ENCODE assay signal across 9 cellular contexts in genomic region chr18:50836521-50836957, GRCh38. TPM values are rescaled to one million over a fixed set of nuclear protein-coding genes. Genes with fewer than 3 reads are reported as not detected.
DNase-seq lines count a peak whose midpoint lies in the region; ATAC-seq and TF ChIP-seq lines count a peak whose summit lies in the region.
"Had no signal": no experiment of that assay in that cellular context is flagged by ENCODE, and none has a peak within 500 bp of the region (broad histone marks: within the 10 kb centered on the region; RNA-seq: fewer than 3 reads in every experiment).

No MANE protein-coding gene starts in this region.

- DNase-seq in NCI-H2029 (lab: John Stamatoyannopoulos, UW) (peak; percentile 84), body of pancreas (peak in 2 of 4 donors; percentile 18 to 60), renal cortical epithelial cell (ENCODE audit: low read depth) (peak; percentile 86), dedifferentiated amniotic fluid mesenchymal stem cell (ENCODE audit: extremely low spot score) (no peak)
- DNase-seq: stimulated activated naive CD4-positive, alpha-beta T cell treated with Interleukin-2 at 50 U/mL for 16 hours had no signal

- no peaks in the 10 kb centered on the region for H3K9me3 ChIP-seq in body of pancreas
- H3K9me3 ChIP-seq: SJSA1 had no signal

- intact Hi-C loops in body of pancreas (cut with DNase I) = no loop called here

- H3K4me1 ChIP-seq in body of pancreas = no peaks in the 10 kb centered on the region

- 29 to 36% methylated on average over 2 of the region's 2 CpGs for WGBS in body of pancreas, 2 donors

- peak; percentile 60 for ATAC-seq in GM19452 (IDR thresholded peaks at IDR 0.05; ENCODE audit: unreplicated experiment)
- ATAC-seq in body of pancreas = peak; percentile 91
- ATAC-seq in HG02884 (IDR thresholded peaks at IDR 0.05; ENCODE audit: unreplicated experiment) = no peak
- no peak for ATAC-seq in HG03196 (IDR thresholded peaks at IDR 0.05; ENCODE audit: unreplicated experiment)

- H3K36me3 ChIP-seq in body of pancreas (replicated peaks in 1 of 2; ENCODE audit: insufficient read depth in 1 of 2, low read depth in 2 of 2) = no peaks in the 10 kb centered on the region
- H3K36me3 ChIP-seq: SJSA1 had no signal

- no peak for TF ChIP-seq CTCF in body of pancreas (IDR thresholded peaks at IDR 0.05)

- H3K27me3 ChIP-seq in body of pancreas = no peaks in the 10 kb centered on the region
- H3K27me3 ChIP-seq: SJSA1 had no signal

- H3K27ac ChIP-seq in body of pancreas = peak overlapping the region; percentile 36 to 79 (median 54)
- H3K27ac ChIP-seq: SJSA1 had no signal

- TF ChIP-seq POLR2A in body of pancreas (IDR thresholded peaks at IDR 0.05) = no peak

- H3K4me3 ChIP-seq in body of pancreas = no peak overlapping the region
- H3K4me3 ChIP-seq: SJSA1 had no signal

RNA-seq across cellular contexts. Expression of gene MRO, which starts 16.7 kb away (rescaled TPM):
- total RNA-seq in body of pancreas (under 1 TPM; 0.26 to 0.66 TPM), renal cortical epithelial cell (0.30 TPM in 1 of 2 replicates, not detected in the other)

RNA-seq across cellular contexts. Expression of gene ME2, which starts 42.4 kb away (rescaled TPM):
- total RNA-seq in body of pancreas (10 to 100 TPM; 24.1 to 29.3 TPM), renal cortical epithelial cell (72.3 and 77.1 TPM in 2 replicates)

Comparison
In these comparisons a context has a peak if more than half of its experiments do, and no peak if none do; other contexts are left out.
1. ATAC-seq: peak in GM19452 (single experiment) and body of pancreas (single experiment); none in HG02884 (single experiment) and HG03196 (single experiment).